Comparison of ENCODE assay signal across 1 cellular context in the genomic region with DNA sequence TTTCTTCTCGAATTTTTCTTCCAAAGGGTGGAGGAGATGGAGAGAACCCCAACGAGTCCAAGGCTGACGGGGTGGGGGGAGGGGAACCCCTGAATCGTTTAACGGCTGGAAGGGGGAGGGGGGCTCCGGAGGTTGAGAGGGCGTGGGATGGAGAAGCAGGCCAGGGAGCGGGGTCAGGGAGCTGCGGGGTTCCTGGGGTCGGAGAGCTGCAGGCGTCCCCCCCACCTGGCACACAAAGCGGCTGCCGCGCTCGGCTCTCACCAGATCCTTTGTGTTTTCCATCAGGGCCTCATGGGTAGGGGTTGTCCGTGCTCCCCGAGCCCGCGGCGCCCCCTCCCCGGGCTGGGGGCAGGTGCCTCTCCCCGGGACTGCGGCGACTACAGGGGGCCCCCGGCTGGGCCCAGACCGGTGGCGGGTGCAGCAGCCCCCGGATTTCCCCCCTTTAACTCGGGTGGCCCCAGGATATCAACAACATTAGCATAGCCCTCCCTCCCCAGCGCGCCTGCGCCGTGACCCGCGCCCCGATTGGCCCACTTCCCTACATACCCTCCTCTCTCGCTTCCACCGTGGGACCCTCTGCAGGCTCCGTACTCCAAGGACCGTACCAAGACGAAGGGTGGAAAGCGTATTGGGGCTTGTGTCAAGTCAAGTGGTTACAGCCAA.
A peak's percentile ranks its signal among the peaks of the same experiment; 100 is the strongest.
TF ChIP-seq lines count a peak whose summit lies in the region.

A gene (minus strand): TSS at position 476 of the 663 bp plus-strand sequence. CDS start 34,888 bp downstream, outside the sequence.

TF ChIP-seq in HepG2, 621 proteins besides CTCF, POLR2A, EP300 and RAD21 (continued from another document and continues in another):
- TF ChIP-seq, protein P1, sequence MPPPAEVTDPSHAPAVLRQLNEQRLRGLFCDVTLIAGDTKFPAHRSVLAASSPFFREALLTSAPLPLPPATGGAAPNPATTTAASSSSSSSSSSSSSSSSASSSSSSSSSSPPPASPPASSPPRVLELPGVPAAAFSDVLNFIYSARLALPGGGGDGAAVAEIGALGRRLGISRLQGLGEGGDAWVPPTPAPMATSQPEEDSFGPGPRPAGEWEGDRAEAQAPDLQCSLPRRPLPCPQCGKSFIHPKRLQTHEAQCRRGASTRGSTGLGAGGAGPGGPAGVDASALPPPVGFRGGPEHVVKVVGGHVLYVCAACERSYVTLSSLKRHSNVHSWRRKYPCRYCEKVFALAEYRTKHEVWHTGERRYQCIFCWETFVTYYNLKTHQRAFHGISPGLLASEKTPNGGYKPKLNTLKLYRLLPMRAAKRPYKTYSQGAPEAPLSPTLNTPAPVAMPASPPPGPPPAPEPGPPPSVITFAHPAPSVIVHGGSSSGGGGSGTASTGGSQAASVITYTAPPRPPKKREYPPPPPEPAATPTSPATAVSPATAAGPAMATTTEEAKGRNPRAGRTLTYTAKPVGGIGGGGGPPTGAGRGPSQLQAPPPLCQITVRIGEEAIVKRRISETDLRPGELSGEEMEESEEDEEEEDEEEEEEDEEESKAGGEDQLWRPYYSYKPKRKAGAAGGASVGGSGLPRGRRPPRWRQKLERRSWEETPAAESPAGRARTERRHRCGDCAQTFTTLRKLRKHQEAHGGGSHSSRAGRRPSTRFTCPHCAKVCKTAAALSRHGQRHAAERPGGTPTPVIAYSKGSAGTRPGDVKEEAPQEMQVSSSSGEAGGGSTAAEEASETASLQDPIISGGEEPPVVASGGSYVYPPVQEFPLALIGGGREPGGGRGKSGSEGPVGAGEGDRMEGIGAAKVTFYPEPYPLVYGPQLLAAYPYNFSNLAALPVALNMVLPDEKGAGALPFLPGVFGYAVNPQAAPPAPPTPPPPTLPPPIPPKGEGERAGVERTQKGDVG (CRISPR knock-in tag; IDR thresholded peaks at IDR 0.05; ENCODE audit: borderline replicate concordance): no peak
- 0 out of 2 replicates have a peak, but pooled peaks have one; percentile 18 for TF ChIP-seq MED13 (CRISPR knock-in tag; IDR thresholded peaks at IDR 0.05)
- TF ChIP-seq, protein P2, sequence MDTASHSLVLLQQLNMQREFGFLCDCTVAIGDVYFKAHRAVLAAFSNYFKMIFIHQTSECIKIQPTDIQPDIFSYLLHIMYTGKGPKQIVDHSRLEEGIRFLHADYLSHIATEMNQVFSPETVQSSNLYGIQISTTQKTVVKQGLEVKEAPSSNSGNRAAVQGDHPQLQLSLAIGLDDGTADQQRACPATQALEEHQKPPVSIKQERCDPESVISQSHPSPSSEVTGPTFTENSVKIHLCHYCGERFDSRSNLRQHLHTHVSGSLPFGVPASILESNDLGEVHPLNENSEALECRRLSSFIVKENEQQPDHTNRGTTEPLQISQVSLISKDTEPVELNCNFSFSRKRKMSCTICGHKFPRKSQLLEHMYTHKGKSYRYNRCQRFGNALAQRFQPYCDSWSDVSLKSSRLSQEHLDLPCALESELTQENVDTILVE (CRISPR knock-in tag; IDR thresholded peaks at IDR 0.05): no peak
- TF ChIP-seq, protein P3, sequence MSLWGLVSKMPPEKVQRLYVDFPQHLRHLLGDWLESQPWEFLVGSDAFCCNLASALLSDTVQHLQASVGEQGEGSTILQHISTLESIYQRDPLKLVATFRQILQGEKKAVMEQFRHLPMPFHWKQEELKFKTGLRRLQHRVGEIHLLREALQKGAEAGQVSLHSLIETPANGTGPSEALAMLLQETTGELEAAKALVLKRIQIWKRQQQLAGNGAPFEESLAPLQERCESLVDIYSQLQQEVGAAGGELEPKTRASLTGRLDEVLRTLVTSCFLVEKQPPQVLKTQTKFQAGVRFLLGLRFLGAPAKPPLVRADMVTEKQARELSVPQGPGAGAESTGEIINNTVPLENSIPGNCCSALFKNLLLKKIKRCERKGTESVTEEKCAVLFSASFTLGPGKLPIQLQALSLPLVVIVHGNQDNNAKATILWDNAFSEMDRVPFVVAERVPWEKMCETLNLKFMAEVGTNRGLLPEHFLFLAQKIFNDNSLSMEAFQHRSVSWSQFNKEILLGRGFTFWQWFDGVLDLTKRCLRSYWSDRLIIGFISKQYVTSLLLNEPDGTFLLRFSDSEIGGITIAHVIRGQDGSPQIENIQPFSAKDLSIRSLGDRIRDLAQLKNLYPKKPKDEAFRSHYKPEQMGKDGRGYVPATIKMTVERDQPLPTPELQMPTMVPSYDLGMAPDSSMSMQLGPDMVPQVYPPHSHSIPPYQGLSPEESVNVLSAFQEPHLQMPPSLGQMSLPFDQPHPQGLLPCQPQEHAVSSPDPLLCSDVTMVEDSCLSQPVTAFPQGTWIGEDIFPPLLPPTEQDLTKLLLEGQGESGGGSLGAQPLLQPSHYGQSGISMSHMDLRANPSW (CRISPR knock-in tag; IDR thresholded peaks at IDR 0.05; ENCODE audit: borderline replicate concordance): no peak
- TF ChIP-seq SMC3 (IDR thresholded peaks at IDR 0.05; ENCODE audit: low read length): no peak
- TF ChIP-seq, protein P4, sequence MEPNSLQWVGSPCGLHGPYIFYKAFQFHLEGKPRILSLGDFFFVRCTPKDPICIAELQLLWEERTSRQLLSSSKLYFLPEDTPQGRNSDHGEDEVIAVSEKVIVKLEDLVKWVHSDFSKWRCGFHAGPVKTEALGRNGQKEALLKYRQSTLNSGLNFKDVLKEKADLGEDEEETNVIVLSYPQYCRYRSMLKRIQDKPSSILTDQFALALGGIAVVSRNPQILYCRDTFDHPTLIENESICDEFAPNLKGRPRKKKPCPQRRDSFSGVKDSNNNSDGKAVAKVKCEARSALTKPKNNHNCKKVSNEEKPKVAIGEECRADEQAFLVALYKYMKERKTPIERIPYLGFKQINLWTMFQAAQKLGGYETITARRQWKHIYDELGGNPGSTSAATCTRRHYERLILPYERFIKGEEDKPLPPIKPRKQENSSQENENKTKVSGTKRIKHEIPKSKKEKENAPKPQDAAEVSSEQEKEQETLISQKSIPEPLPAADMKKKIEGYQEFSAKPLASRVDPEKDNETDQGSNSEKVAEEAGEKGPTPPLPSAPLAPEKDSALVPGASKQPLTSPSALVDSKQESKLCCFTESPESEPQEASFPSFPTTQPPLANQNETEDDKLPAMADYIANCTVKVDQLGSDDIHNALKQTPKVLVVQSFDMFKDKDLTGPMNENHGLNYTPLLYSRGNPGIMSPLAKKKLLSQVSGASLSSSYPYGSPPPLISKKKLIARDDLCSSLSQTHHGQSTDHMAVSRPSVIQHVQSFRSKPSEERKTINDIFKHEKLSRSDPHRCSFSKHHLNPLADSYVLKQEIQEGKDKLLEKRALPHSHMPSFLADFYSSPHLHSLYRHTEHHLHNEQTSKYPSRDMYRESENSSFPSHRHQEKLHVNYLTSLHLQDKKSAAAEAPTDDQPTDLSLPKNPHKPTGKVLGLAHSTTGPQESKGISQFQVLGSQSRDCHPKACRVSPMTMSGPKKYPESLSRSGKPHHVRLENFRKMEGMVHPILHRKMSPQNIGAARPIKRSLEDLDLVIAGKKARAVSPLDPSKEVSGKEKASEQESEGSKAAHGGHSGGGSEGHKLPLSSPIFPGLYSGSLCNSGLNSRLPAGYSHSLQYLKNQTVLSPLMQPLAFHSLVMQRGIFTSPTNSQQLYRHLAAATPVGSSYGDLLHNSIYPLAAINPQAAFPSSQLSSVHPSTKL (CRISPR knock-in tag; IDR thresholded peaks at IDR 0.05): no peak
- TF ChIP-seq YEATS2 (CRISPR knock-in tag; IDR thresholded peaks at IDR 0.05; ENCODE audit: borderline replicate concordance): no peak; the same call in 1 of the 2 replicates
- TF ChIP-seq ZBTB20 (CRISPR knock-in tag; IDR thresholded peaks at IDR 0.05; ENCODE audit: borderline replicate concordance, low read depth): no peak
- no peak; the same call in 1 of the 2 replicates for TF ChIP-seq SIN3B (IDR thresholded peaks at IDR 0.05; ENCODE audit: low read length)
- no peak for TF ChIP-seq NFIC (IDR thresholded peaks at IDR 0.05; ENCODE audit: low read length)
- no peak for TF ChIP-seq MAFF (IDR thresholded peaks at IDR 0.05; ENCODE audit: low read depth, low read length)
- TF ChIP-seq REL (CRISPR knock-in tag; conservative IDR thresholded peaks at IDR 0.05): no peak
- no peak for TF ChIP-seq ZNF33B (CRISPR knock-in tag; IDR thresholded peaks at IDR 0.05)
- no peak for TF ChIP-seq CENPT (CRISPR knock-in tag; IDR thresholded peaks at IDR 0.05; ENCODE audit: low read depth)
- no peak for TF ChIP-seq ZNF550 (CRISPR knock-in tag; IDR thresholded peaks at IDR 0.05; ENCODE audit: borderline replicate concordance)
- peak; percentile 28; the same call in 1 of the 2 replicates for TF ChIP-seq ZNF777 (CRISPR knock-in tag; IDR thresholded peaks at IDR 0.05)
- no peak for TF ChIP-seq HOXA3 (CRISPR knock-in tag; IDR thresholded peaks at IDR 0.05)
- TF ChIP-seq IRF2 (CRISPR knock-in tag; IDR thresholded peaks at IDR 0.05): no peak
- TF ChIP-seq KLF11 (CRISPR knock-in tag; IDR thresholded peaks at IDR 0.05): no peak
- peak; percentile 43; the same call in 1 of the 2 replicates for TF ChIP-seq FOXP1 (IDR thresholded peaks at IDR 0.05)
- peak; percentile 62 for TF ChIP-seq FOXP1 (CRISPR knock-in tag; IDR thresholded peaks at IDR 0.05)
- TF ChIP-seq, protein P5, sequence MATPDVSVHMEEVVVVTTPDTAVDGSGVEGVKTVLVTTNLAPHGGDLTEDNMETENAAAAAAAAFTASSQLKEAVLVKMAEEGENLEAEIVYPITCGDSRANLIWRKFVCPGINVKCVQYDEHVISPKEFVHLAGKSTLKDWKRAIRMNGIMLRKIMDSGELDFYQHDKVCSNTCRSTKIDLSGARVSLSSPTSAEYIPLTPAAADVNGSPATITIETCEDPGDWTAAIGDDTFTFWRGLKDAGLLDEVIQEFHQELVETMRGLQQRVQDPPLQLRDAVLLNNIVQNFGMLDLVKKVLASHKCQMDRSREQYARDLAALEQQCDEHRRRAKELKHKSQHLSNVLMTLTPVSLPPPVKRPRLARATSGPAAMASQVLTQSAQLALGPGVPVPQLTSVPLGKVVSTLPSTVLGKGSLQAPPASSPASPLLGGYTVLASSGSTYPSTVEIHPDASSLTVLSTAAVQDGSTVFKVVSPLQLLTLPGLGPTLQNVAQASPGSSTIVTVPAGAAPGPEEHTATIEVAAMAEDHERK (CRISPR knock-in tag; IDR thresholded peaks at IDR 0.05; ENCODE audit: low read depth): no peak; the same call in 1 of the 2 replicates
- TF ChIP-seq, protein P6, sequence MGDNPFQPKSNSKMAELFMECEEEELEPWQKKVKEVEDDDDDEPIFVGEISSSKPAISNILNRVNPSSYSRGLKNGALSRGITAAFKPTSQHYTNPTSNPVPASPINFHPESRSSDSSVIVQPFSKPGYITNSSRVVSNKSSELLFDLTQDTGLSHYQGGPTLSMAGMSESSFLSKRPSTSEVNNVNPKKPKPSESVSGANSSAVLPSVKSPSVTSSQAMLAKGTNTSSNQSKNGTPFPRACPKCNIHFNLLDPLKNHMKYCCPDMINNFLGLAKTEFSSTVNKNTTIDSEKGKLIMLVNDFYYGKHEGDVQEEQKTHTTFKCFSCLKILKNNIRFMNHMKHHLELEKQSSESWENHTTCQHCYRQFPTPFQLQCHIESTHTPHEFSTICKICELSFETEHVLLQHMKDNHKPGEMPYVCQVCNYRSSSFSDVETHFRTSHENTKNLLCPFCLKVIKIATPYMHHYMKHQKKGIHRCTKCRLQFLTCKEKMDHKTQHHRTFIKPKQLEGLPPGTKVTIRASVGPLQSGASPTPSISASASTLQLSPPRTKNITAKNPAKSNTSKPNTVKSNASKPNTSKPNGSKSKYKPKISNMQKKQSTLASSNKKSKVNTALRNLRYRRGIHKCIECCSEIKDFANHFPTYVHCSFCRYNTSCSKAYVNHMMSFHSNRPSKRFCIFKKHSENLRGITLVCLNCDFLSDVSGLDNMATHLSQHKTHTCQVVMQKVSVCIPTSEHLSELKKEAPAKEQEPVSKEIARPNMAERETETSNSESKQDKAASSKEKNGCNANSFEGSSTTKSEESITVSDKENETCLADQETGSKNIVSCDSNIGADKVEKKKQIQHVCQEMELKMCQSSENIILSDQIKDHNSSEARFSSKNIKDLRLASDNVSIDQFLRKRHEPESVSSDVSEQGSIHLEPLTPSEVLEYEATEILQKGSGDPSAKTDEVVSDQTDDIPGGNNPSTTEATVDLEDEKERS (CRISPR knock-in tag; IDR thresholded peaks at IDR 0.05): no peak; the same call in 1 of the 2 replicates
- peak; percentile 52 for TF ChIP-seq MED8 (CRISPR knock-in tag; IDR thresholded peaks at IDR 0.05; ENCODE audit: insufficient replicate concordance)
- no peak for TF ChIP-seq FOXM1 (CRISPR knock-in tag; IDR thresholded peaks at IDR 0.05)
- TF ChIP-seq, protein P7, sequence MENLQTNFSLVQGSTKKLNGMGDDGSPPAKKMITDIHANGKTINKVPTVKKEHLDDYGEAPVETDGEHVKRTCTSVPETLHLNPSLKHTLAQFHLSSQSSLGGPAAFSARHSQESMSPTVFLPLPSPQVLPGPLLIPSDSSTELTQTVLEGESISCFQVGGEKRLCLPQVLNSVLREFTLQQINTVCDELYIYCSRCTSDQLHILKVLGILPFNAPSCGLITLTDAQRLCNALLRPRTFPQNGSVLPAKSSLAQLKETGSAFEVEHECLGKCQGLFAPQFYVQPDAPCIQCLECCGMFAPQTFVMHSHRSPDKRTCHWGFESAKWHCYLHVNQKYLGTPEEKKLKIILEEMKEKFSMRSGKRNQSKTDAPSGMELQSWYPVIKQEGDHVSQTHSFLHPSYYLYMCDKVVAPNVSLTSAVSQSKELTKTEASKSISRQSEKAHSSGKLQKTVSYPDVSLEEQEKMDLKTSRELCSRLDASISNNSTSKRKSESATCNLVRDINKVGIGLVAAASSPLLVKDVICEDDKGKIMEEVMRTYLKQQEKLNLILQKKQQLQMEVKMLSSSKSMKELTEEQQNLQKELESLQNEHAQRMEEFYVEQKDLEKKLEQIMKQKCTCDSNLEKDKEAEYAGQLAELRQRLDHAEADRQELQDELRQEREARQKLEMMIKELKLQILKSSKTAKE (CRISPR knock-in tag; IDR thresholded peaks at IDR 0.05; ENCODE audit: borderline replicate concordance): no peak
- no peak for TF ChIP-seq ZNF33A (CRISPR knock-in tag; IDR thresholded peaks at IDR 0.05; ENCODE audit: borderline replicate concordance)
- TF ChIP-seq, protein P8, sequence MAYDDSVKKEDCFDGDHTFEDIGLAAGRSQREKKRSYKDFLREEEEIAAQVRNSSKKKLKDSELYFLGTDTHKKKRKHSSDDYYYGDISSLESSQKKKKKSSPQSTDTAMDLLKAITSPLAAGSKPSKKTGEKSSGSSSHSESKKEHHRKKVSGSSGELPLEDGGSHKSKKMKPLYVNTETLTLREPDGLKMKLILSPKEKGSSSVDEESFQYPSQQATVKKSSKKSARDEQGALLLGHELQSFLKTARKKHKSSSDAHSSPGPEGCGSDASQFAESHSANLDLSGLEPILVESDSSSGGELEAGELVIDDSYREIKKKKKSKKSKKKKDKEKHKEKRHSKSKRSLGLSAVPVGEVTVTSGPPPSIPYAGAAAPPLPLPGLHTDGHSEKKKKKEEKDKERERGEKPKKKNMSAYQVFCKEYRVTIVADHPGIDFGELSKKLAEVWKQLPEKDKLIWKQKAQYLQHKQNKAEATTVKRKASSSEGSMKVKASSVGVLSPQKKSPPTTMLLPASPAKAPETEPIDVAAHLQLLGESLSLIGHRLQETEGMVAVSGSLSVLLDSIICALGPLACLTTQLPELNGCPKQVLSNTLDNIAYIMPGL (CRISPR knock-in tag; IDR thresholded peaks at IDR 0.05; ENCODE audit: borderline replicate concordance in 1 of 2, low read depth in 1 of 2): no peak; a peak in 1 of 4 replicates
- no peak for TF ChIP-seq ZNF562 (CRISPR knock-in tag; IDR thresholded peaks at IDR 0.05; ENCODE audit: borderline replicate concordance)
- TF ChIP-seq ZSCAN25 (CRISPR knock-in tag; IDR thresholded peaks at IDR 0.05): no peak
- TF ChIP-seq ZBTB7A (CRISPR knock-in tag; IDR thresholded peaks at IDR 0.05): no peak
- TF ChIP-seq MZF1 (CRISPR knock-in tag; IDR thresholded peaks at IDR 0.05; ENCODE audit: borderline replicate concordance): no peak
- no peak for TF ChIP-seq SMARCE1 (IDR thresholded peaks at IDR 0.05; ENCODE audit: borderline replicate concordance)
- no peak; the same call in 1 of the 2 replicates for TF ChIP-seq ESRRA (CRISPR knock-in tag; IDR thresholded peaks at IDR 0.05; ENCODE audit: low read depth)
- no peak for TF ChIP-seq ZNF44 (CRISPR knock-in tag; IDR thresholded peaks at IDR 0.05)
